ENCODE assay signal across 8 cellular contexts in genomic region chr6:111259089-111259831, GRCh38.
DNase-seq lines count a peak whose midpoint lies in the region; ATAC-seq, FAIRE-seq and TF ChIP-seq lines count a peak whose summit lies in the region.

No MANE protein-coding gene starts in this region.

- H3K9ac ChIP-seq in kidney (ENCODE audit: low read length in 2 of 2): peak overlapping the region; percentile 63 to 72

- peaks cover 0 to 3% of the 10 kb centered on the region in 2 donors for H3K36me3 ChIP-seq in kidney (ENCODE audit: control insufficient read depth in 1 of 2, insufficient read depth in 2 of 2, low read length in 2 of 2)

- intact Hi-C loops in kidney (cut with DNase I): no loop called here

- H3K9me3 ChIP-seq in kidney (ENCODE audit: control insufficient read depth in 1 of 2, low read length in 2 of 2): no peaks in the 10 kb centered on the region

- H3K4me1 ChIP-seq in kidney (ENCODE audit: control insufficient read depth in 1 of 2, insufficient read depth in 1 of 2, low read depth in 1 of 2, low read length in 2 of 2): peaks cover 3 to 5% of the 10 kb centered on the region in 2 donors

- H3K27ac ChIP-seq in kidney (ENCODE audit: low read depth in 2 of 2, low read length in 2 of 2): peak overlapping the region; percentile 74 to 84

- peak; percentile 96 for FAIRE-seq in kidney (lab: Jason Lieb, UNC)

- TF ChIP-seq CTCF in kidney (IDR thresholded peaks at IDR 0.05; ENCODE audit: borderline replicate concordance, extremely low read depth, insufficient read depth): peak; percentile 98

- DNase-seq in AG20443 (ENCODE audit: low spot score) (peak; percentile 98), NCI-H345 (lab: John Stamatoyannopoulos, UW) (peak; percentile 100), cerebellum (ENCODE audit: low spot score) (peak; percentile 99), kidney (peak; percentile 99)
- DNase-seq in activated CD4-positive, CD25-positive, alpha-beta regulatory T cell treated with anti-CD3 and anti-CD28 coated beads, Interleukin-2, amount 50 U/mL, for 16 hours (ENCODE audit: low read depth, low spot score): peak; percentile 99
- peak; percentile 99 for DNase-seq in stimulated activated CD4-positive, alpha-beta T cell treated with anti-CD3 and anti-CD28 coated beads, Interleukin-15, amount 100 ng/mL, for 24 hours

- H3K4me3 ChIP-seq in kidney (ENCODE audit: low read length in 2 of 2): peak overlapping the region; percentile 87 to 90

- ATAC-seq in GM19023 (IDR thresholded peaks at IDR 0.05; ENCODE audit: unreplicated experiment) (peak; percentile 98), HG03280 (IDR thresholded peaks at IDR 0.05; ENCODE audit: unreplicated experiment) (peak; percentile 99)

Comparison
In these comparisons a context has a peak if more than half of its experiments do, and no peak if none do; other contexts are left out.
1. Peak in every context shown above with its lines: DNase-seq, ATAC-seq, H3K4me3 ChIP-seq and H3K27ac ChIP-seq.